In genomic region chr15:67560320-67560719, GRCh38 we compare ENCODE assay signal across 40 cellular contexts.
"Had no signal": no experiment of that assay in that cellular context is flagged by ENCODE, and none has a peak within 500 bp of the region (broad histone marks: within the 10 kb centered on the region; RNA-seq: fewer than 3 reads in every experiment).

No MANE protein-coding gene starts in this region.

- H3K27ac ChIP-seq: adrenal gland, ascending aorta, body of pancreas, brain microvascular endothelial cell, breast epithelium, cardiac muscle cell, colonic mucosa had no signal

- H3K4me3 ChIP-seq: adrenal gland, ascending aorta, body of pancreas, breast epithelium, cardiac muscle cell, colonic mucosa had no signal

- H3K9me3 Mint-ChIP-seq: activated naive CD4-positive, alpha-beta T cell treated with anti-CD3 and anti-CD28 coated beads for 36 hours; activated naive CD4-positive, alpha-beta T cell treated with anti-CD3 and anti-CD28 coated beads, Interleukin-2, amount 50 U/mL, for 24 hours; activated naive CD8-positive, alpha-beta T cell treated with anti-CD3 and anti-CD28 coated beads, Interleukin-2, amount 50 U/mL, for 24 hours; activated T-helper 17 cell treated with anti-CD3 and anti-CD28 coated beads, Interleukin-2, amount 50 U/mL, for 72 hours; central memory CD8-positive, alpha-beta T cell had no signal

- H3K9me3 ChIP-seq: adrenal gland, ascending aorta, body of pancreas, breast epithelium, colonic mucosa had no signal

- H3K27me3 ChIP-seq: adrenal gland, ascending aorta, body of pancreas, brain microvascular endothelial cell, breast epithelium, cardiac muscle cell, colonic mucosa had no signal

- H3K4me3 Mint-ChIP-seq: activated naive CD4-positive, alpha-beta T cell treated with anti-CD3 and anti-CD28 coated beads for 36 hours; activated naive CD4-positive, alpha-beta T cell treated with anti-CD3 and anti-CD28 coated beads, Interleukin-2, amount 10 ng/mL, durations not matched to agents 7 days and 5 days; activated naive CD4-positive, alpha-beta T cell treated with anti-CD3 and anti-CD28 coated beads, Interleukin-2, amount 50 U/mL, for 24 hours; activated naive CD8-positive, alpha-beta T cell; activated naive CD8-positive, alpha-beta T cell treated with anti-CD3 and anti-CD28 coated beads for 36 hours; activated naive CD8-positive, alpha-beta T cell treated with anti-CD3 and anti-CD28 coated beads, Interleukin-2, amount 10 ng/mL, durations not matched to agents 7 days and 5 days; activated naive CD8-positive, alpha-beta T cell treated with anti-CD3 and anti-CD28 coated beads, Interleukin-2, amount 50 U/mL, for 24 hours; activated T-cell treated with anti-CD3 and anti-CD28 coated beads, Interleukin-2, amount 50 U/mL, for 4 hours; activated T-cell treated with anti-CD3 and anti-CD28 coated beads, Interleukin-2, amount 50 U/mL, for 72 hours; activated T-helper 1 cell treated with anti-CD3 and anti-CD28 coated beads, Interleukin-12 subunit alpha, Interleukin-12 subunit beta, Interleukin-2, Interleukin-4 antibody, amounts not matched to agents 30 ng/mL and 10 ng/mL and 1 ng/mL, durations not matched to agents 14 hours and 24 hours and 36 hours; activated T-helper 17 cell treated with anti-CD3 and anti-CD28 coated beads, Interleukin-2, amount 50 U/mL, for 72 hours; brain; central memory CD8-positive, alpha-beta T cell had no signal

- H3K27me3 Mint-ChIP-seq: activated naive CD4-positive, alpha-beta T cell treated with anti-CD3 and anti-CD28 coated beads, Interleukin-2, amount 10 ng/mL, durations not matched to agents 7 days and 5 days; activated naive CD4-positive, alpha-beta T cell treated with anti-CD3 and anti-CD28 coated beads, Interleukin-2, amount 50 U/mL, for 24 hours; activated naive CD8-positive, alpha-beta T cell; activated naive CD8-positive, alpha-beta T cell treated with anti-CD3 and anti-CD28 coated beads for 36 hours; activated naive CD8-positive, alpha-beta T cell treated with anti-CD3 and anti-CD28 coated beads, Interleukin-2, amount 10 ng/mL, durations not matched to agents 7 days and 5 days; activated naive CD8-positive, alpha-beta T cell treated with anti-CD3 and anti-CD28 coated beads, Interleukin-2, amount 50 U/mL, for 24 hours; activated T-helper 17 cell treated with anti-CD3 and anti-CD28 coated beads, Interleukin-2, amount 50 U/mL, for 72 hours; central memory CD8-positive, alpha-beta T cell had no signal

- H3K27ac Mint-ChIP-seq: activated naive CD4-positive, alpha-beta T cell treated with anti-CD3 and anti-CD28 coated beads for 36 hours; activated naive CD4-positive, alpha-beta T cell treated with anti-CD3 and anti-CD28 coated beads, Interleukin-2, amount 10 ng/mL, durations not matched to agents 7 days and 5 days; activated naive CD4-positive, alpha-beta T cell treated with anti-CD3 and anti-CD28 coated beads, Interleukin-2, amount 50 U/mL, for 24 hours; activated naive CD4-positive, alpha-beta T cell treated with anti-CD3 and anti-CD28 coated beads, Interleukin-2, amount 50 U/mL, for 72 hours; activated naive CD8-positive, alpha-beta T cell; activated naive CD8-positive, alpha-beta T cell treated with anti-CD3 and anti-CD28 coated beads for 36 hours; activated naive CD8-positive, alpha-beta T cell treated with anti-CD3 and anti-CD28 coated beads, Interleukin-2, amount 10 ng/mL, durations not matched to agents 7 days and 5 days; activated naive CD8-positive, alpha-beta T cell treated with anti-CD3 and anti-CD28 coated beads, Interleukin-2, amount 50 U/mL, for 24 hours; activated T-cell treated with anti-CD3 and anti-CD28 coated beads, Interleukin-2, amount 50 U/mL, for 72 hours; activated T-helper 1 cell treated with anti-CD3 and anti-CD28 coated beads, Interleukin-12 subunit alpha, Interleukin-12 subunit beta, Interleukin-2, Interleukin-4 antibody, amounts not matched to agents 30 ng/mL and 10 ng/mL and 1 ng/mL, durations not matched to agents 14 hours and 24 hours and 36 hours; activated T-helper 17 cell treated with anti-CD3 and anti-CD28 coated beads, Interleukin-2, amount 50 U/mL, for 72 hours; activated T-helper 2 cell treated with anti-CD3 and anti-CD28 coated beads, Interferon-gamma antibody, Interleukin-2, Interleukin-4, amounts not matched to agents 10 μg/mL and 5 μg/mL and 100 μg/mL, durations not matched to agents 14 hours and 24 hours and 36 hours had no signal

- H3K4me1 ChIP-seq: ascending aorta, body of pancreas, breast epithelium, colonic mucosa had no signal

- H3K36me3 ChIP-seq: adrenal gland, brain microvascular endothelial cell, breast epithelium, cardiac muscle cell, colonic mucosa had no signal

- ATAC-seq: activated naive CD4-positive, alpha-beta T cell treated with anti-CD3 and anti-CD28 coated beads, Interleukin-2, amount 50 U/mL, for 72 hours; activated naive CD8-positive, alpha-beta T cell treated with anti-CD3 and anti-CD28 coated beads, Interleukin-2, amount 50 U/mL, for 24 hours; activated T-cell treated with anti-CD3 and anti-CD28 coated beads, Interleukin-2, amount 50 U/mL, for 4 hours; activated T-cell treated with anti-CD3 and anti-CD28 coated beads, Interleukin-2, amount 50 U/mL, for 72 hours; activated T-helper 17 cell treated with anti-CD3 and anti-CD28 coated beads, Interleukin-2, amount 50 U/mL, for 72 hours; body of pancreas had no signal

- DNase-seq: activated effector memory CD4-positive, alpha-beta T cell treated with anti-CD3 and anti-CD28 coated beads, Interleukin-2, amount 50 U/mL, for 16 hours; activated effector memory CD4-positive, alpha-beta T cell treated with Interleukin-2 at 50 U/mL for 16 hours; activated gamma-delta T cell; activated gamma-delta T cell treated with Interleukin-2 at 50 U/mL for 16 hours; activated naive CD4-positive, alpha-beta T cell; activated naive CD4-positive, alpha-beta T cell treated with anti-CD3 and anti-CD28 coated beads for 36 hours; activated naive CD4-positive, alpha-beta T cell treated with anti-CD3 and anti-CD28 coated beads, Interleukin-2, amount 10 ng/mL, durations not matched to agents 7 days and 5 days; activated naive CD4-positive, alpha-beta T cell treated with anti-CD3 and anti-CD28 coated beads, Interleukin-2, amount 50 U/mL, for 16 hours; activated naive CD4-positive, alpha-beta T cell treated with Interleukin-2 at 50 U/mL for 16 hours; activated naive CD8-positive, alpha-beta T cell treated with anti-CD3 and anti-CD28 coated beads for 36 hours; activated naive CD8-positive, alpha-beta T cell treated with anti-CD3 and anti-CD28 coated beads, Interleukin-2, amount 10 ng/mL, durations not matched to agents 7 days and 5 days; activated naive CD8-positive, alpha-beta T cell treated with anti-CD3 and anti-CD28 coated beads, Interleukin-2, amount 50 U/mL, for 24 hours; activated T-cell treated with anti-CD3 and anti-CD28 coated beads, Interleukin-2, amount 50 U/mL, for 4 hours; activated T-cell treated with anti-CD3 and anti-CD28 coated beads, Interleukin-2, amount 50 U/mL, for 48 hours; activated T-cell treated with anti-CD3 and anti-CD28 coated beads, Interleukin-2, amount 50 U/mL, for 72 hours; adrenal gland; amniotic stem cell; amygdala; anterior cingulate cortex; aorta; body of pancreas; brain microvascular endothelial cell; caudate nucleus; central memory CD4-positive, alpha-beta T cell; cerebellar nuclear complex; colonic mucosa had no signal

- FAIRE-seq: astrocyte, bronchial epithelial cell, colon had no signal
